Comparison of ENCODE assay signal across 26 cellular contexts in the genomic region with DNA sequence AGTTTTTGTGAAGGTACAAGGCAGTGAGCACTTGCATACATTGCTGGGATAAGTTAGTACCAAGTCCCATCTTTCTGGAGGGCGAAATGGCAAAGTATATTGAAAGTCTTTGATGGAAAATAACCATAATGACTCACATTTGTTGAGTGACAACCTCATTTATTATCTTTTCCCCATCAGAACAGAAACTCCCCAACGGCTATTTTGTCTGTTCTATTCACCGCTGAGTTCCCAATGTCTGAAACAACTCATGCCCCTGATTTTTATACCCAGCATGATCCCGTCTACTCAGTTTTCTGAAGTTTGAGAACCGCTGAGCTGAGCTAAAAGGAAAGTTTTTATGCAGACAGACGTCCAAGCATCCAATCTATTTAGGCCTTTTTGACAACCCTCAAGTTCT.
"Had no signal": no experiment of that assay in that cellular context is flagged by ENCODE, and none has a peak within 500 bp of the region (broad histone marks: within the 10 kb centered on the region; RNA-seq: fewer than 3 reads in every experiment).

No MANE protein-coding gene starts in this region.

- FAIRE-seq: bronchial epithelial cell, RCC 7860, TTC549 had no signal

- H3K36me3 Mint-ChIP-seq: activated naive CD4-positive, alpha-beta T cell treated with anti-CD3 and anti-CD28 coated beads, Interleukin-2, amount 50 U/mL, for 24 hours; T-cell had no signal

- H3K27ac Mint-ChIP-seq: activated CD8-positive, alpha-beta T cell treated with anti-CD3 and anti-CD28 coated beads for 36 hours; activated naive CD4-positive, alpha-beta T cell treated with anti-CD3 and anti-CD28 coated beads, Interleukin-2, amount 50 U/mL, for 24 hours; activated T-cell treated with anti-CD3 and anti-CD28 coated beads, Interleukin-2, amount 50 U/mL, for 72 hours; T-cell had no signal

- ATAC-seq: activated CD4-positive, CD25-positive, alpha-beta regulatory T cell treated with anti-CD3 and anti-CD28 coated beads, Interleukin-2, amount 50 U/mL, for 24 hours; activated CD8-positive, alpha-beta T cell treated with anti-CD3 and anti-CD28 coated beads for 36 hours; activated T-cell treated with anti-CD3 and anti-CD28 coated beads, Interleukin-2, amount 50 U/mL, for 72 hours; T-cell had no signal

- DNase-seq: activated CD4-positive, alpha-beta T cell treated with anti-CD3 and anti-CD28 coated beads for 4 hours; activated CD8-positive, alpha-beta memory T cell treated with anti-CD3 and anti-CD28 coated beads, Interleukin-2, amount 50 U/mL, for 4 hours; activated CD8-positive, alpha-beta T cell treated with anti-CD3 and anti-CD28 coated beads for 36 hours; activated naive CD4-positive, alpha-beta T cell; activated T-cell treated with anti-CD3 and anti-CD28 coated beads, Interleukin-2, amount 50 U/mL, for 72 hours; aorta; central memory CD4-positive, alpha-beta T cell; Kasumi-1; KBM-7; MV-4-11; NCI-H1105; NCI-H1436; NCI-H1694 treated with DMSO at 0.1 percent for 48 hours; NCI-H2029 treated with DMSO at 0.1 percent for 48 hours; NCI-H510A treated with DMSO at 0.1 percent for 48 hours; NCI-H69; NK-92 treated with Interleukin-12 subunit alpha and Interleukin-12 subunit beta, amount 100 ng/mL, for 24 hours; OCI-M1; SHP77 treated with DMSO at 0.1 percent for 48 hours; T-cell; T1000 had no signal

- H3K9me3 Mint-ChIP-seq: activated CD8-positive, alpha-beta T cell treated with anti-CD3 and anti-CD28 coated beads for 36 hours; activated naive CD4-positive, alpha-beta T cell treated with anti-CD3 and anti-CD28 coated beads, Interleukin-2, amount 50 U/mL, for 24 hours; activated T-cell treated with anti-CD3 and anti-CD28 coated beads, Interleukin-2, amount 50 U/mL, for 72 hours; T-cell had no signal

- H3K4me3 Mint-ChIP-seq: activated CD8-positive, alpha-beta T cell treated with anti-CD3 and anti-CD28 coated beads for 36 hours; activated naive CD4-positive, alpha-beta T cell treated with anti-CD3 and anti-CD28 coated beads, Interleukin-2, amount 50 U/mL, for 24 hours; activated T-cell treated with anti-CD3 and anti-CD28 coated beads, Interleukin-2, amount 50 U/mL, for 72 hours; T-cell had no signal

- H3K27me3 Mint-ChIP-seq: activated CD8-positive, alpha-beta T cell treated with anti-CD3 and anti-CD28 coated beads for 36 hours; activated naive CD4-positive, alpha-beta T cell treated with anti-CD3 and anti-CD28 coated beads, Interleukin-2, amount 50 U/mL, for 24 hours; T-cell had no signal
